In genomic region chr1:42680921-42681683, GRCh38 we compare ENCODE assay signal across 8 cellular contexts. TPM values are rescaled to one million over a fixed set of nuclear protein-coding genes. Genes with fewer than 3 reads are reported as not detected.
A peak's percentile ranks its signal among the peaks of the same experiment; 100 is the strongest.
DNase-seq lines count a peak whose midpoint lies in the region; ATAC-seq and FAIRE-seq lines count a peak whose summit lies in the region.

No MANE protein-coding gene starts in this region.

- no peaks in the 10 kb centered on the region for H3K9me3 Mint-ChIP-seq in activated naive CD8-positive, alpha-beta T cell treated with anti-CD3 and anti-CD28 coated beads, Interleukin-2, amount 50 U/mL, for 24 hours

- H3K27me3 Mint-ChIP-seq in activated naive CD8-positive, alpha-beta T cell treated with anti-CD3 and anti-CD28 coated beads, Interleukin-2, amount 50 U/mL, for 24 hours = no peaks in the 10 kb centered on the region

- DNase-seq in NCI-H2107 treated with DMSO at 0.1 percent for 48 hours (lab: John Stamatoyannopoulos, UW; ENCODE audit: unreplicated experiment) = peak; percentile 70
- DNase-seq in NCI-H2107 (lab: John Stamatoyannopoulos, UW) = no peak
- peak; percentile 24 for DNase-seq in NCI-H345 (lab: John Stamatoyannopoulos, UW)
- no peak for DNase-seq in activated naive CD8-positive, alpha-beta T cell treated with anti-CD3 and anti-CD28 coated beads, Interleukin-2, amount 50 U/mL, for 24 hours
- no peak for DNase-seq in iPS DF 6.9 (ENCODE audit: low read depth, low spot score)
- DNase-seq in HTR-8/SVneo (ENCODE audit: insufficient read length, low spot score) = no peak
- DNase-seq in NCI-H446 treated with DMSO at 0.1 percent for 48 hours (lab: John Stamatoyannopoulos, UW) = no peak

- no peak overlapping the region for H3K27ac ChIP-seq in iPS DF 6.9 (ENCODE audit: low read length)

- peak overlapping the region; percentile 99; the same call in 1 of the 2 replicates for H3K4me3 ChIP-seq in iPS DF 6.9 (ENCODE audit: low read length)
- H3K4me3 ChIP-seq in skeletal muscle satellite cell (ENCODE audit: low read length) = peak overlapping the region; percentile 91

- peak overlapping the region; percentile 91 for H3K4me2 ChIP-seq in skeletal muscle satellite cell (ENCODE audit: low read length)

- no peak for ATAC-seq in activated naive CD8-positive, alpha-beta T cell treated with anti-CD3 and anti-CD28 coated beads, Interleukin-2, amount 50 U/mL, for 24 hours

- H3K27ac Mint-ChIP-seq in activated naive CD8-positive, alpha-beta T cell treated with anti-CD3 and anti-CD28 coated beads, Interleukin-2, amount 50 U/mL, for 24 hours = peak overlapping the region; percentile 96

- H3K27me3 ChIP-seq in iPS DF 6.9 (ENCODE audit: control insufficient read depth, insufficient read depth, low read length) = no peaks in the 10 kb centered on the region
- no peaks in the 10 kb centered on the region for H3K27me3 ChIP-seq in skeletal muscle satellite cell (ENCODE audit: control insufficient read depth, insufficient read depth, low read length)

- H3K4me1 Mint-ChIP-seq in activated naive CD8-positive, alpha-beta T cell treated with anti-CD3 and anti-CD28 coated beads, Interleukin-2, amount 50 U/mL, for 24 hours = peaks cover 49% of the 10 kb centered on the region

- H3K36me3 Mint-ChIP-seq in activated naive CD8-positive, alpha-beta T cell treated with anti-CD3 and anti-CD28 coated beads, Interleukin-2, amount 50 U/mL, for 24 hours (ENCODE audit: low read depth) = peaks cover 39% of the 10 kb centered on the region

- peak overlapping the region; percentile 95 for H3K9ac ChIP-seq in skeletal muscle satellite cell (ENCODE audit: low read depth, low read length)

- no peak for FAIRE-seq in HTR-8/SVneo (lab: Jason Lieb, UNC)

- H3K4me3 Mint-ChIP-seq in activated naive CD8-positive, alpha-beta T cell treated with anti-CD3 and anti-CD28 coated beads, Interleukin-2, amount 50 U/mL, for 24 hours = peak overlapping the region; percentile 96

- peaks cover 3% of the 10 kb centered on the region; the same call in 1 of the 2 replicates for H3K36me3 ChIP-seq in iPS DF 6.9 (ENCODE audit: control insufficient read depth, insufficient read depth, low read length)
- peaks cover 29% of the 10 kb centered on the region for H3K36me3 ChIP-seq in skeletal muscle satellite cell (ENCODE audit: insufficient read depth, low read length)

- WGBS in iPS DF 6.9 (ENCODE audit: insufficient coverage, insufficient read length) = no CpG with 5 or more reads among the region's 18 CpGs

- H3K4me1 ChIP-seq in iPS DF 6.9 (ENCODE audit: control insufficient read depth, insufficient read depth, low read length) (no peaks in the 10 kb centered on the region; the same call in 1 of the 2 replicates), skeletal muscle satellite cell (ENCODE audit: control insufficient read depth, insufficient read depth, low read length) (peaks cover 34% of the 10 kb centered on the region)

- H3K9me3 ChIP-seq in iPS DF 6.9 (ENCODE audit: control insufficient read depth, insufficient read depth, low read length) (no peaks in the 10 kb centered on the region), skeletal muscle satellite cell (replicated peaks; ENCODE audit: low read length) (no peaks in the 10 kb centered on the region)

RNA-seq across cellular contexts. Expression of gene YBX1, which starts 1.1 kb away (rescaled TPM):
- total RNA-seq in skeletal muscle satellite cell (2012; rRNA removed) = 597 and 786 TPM in 2 replicates

RNA-seq across cellular contexts. Expression of gene PPIH, which starts 22.9 kb away (rescaled TPM):
- total RNA-seq in skeletal muscle satellite cell (2012; rRNA removed) = 37.3 and 40.0 TPM in 2 replicates

RNA-seq across cellular contexts. Expression of gene CLDN19, which starts 58.9 kb away (rescaled TPM):
- total RNA-seq in skeletal muscle satellite cell (2012; rRNA removed) = not detected in 2 replicates

Comparison
In these comparisons a context has a peak if more than half of its experiments do, and no peak if none do; other contexts are left out.
1. DNase-seq: peak in NCI-H2107 treated with DMSO at 0.1 percent for 48 hours (single experiment) and NCI-H345 (single experiment); none in NCI-H2107 (single experiment), activated naive CD8-positive, alpha-beta T cell treated with anti-CD3 and anti-CD28 coated beads, Interleukin-2, amount 50 U/mL, for 24 hours (single experiment), iPS DF 6.9 (single experiment), HTR-8/SVneo (single experiment) and NCI-H446 treated with DMSO at 0.1 percent for 48 hours (single experiment).